In the genomic region with DNA sequence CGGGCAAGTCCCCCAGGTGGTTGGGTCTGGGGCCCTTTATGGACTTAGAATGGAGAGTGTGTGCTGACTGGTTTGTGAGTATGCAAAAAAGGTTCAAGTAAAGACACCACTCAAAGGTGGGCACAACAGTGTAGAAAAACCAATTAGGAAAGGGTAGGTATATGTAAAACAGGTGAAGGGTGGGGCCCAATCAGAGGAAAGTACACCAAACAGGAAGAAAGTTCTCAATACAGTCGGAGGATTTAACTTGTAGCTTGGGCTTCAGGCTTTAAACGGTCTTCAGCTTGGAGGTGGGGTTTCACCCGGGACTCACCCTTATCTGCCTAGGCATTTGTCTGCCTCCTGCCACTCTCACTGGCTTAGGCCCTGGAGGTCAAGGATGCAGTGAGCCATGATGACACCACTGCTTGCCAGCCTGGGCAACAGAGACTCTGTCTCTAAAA, we compare ENCODE assay signal across 1 cellular context.
TF ChIP-seq lines count a peak whose summit lies in the region.

No MANE protein-coding gene starts in this region.

TF ChIP-seq in K562, 482 proteins besides CTCF, POLR2A, EP300 and RAD21 (continued from another document):
- TF ChIP-seq, protein P1, sequence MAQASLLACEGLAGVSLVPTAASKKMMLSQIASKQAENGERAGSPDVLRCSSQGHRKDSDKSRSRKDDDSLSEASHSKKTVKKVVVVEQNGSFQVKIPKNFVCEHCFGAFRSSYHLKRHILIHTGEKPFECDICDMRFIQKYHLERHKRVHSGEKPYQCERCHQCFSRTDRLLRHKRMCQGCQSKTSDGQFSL (CRISPR knock-in tag; IDR thresholded peaks at IDR 0.05) = no peak
- TF ChIP-seq, protein P1 (tag; IDR thresholded peaks at IDR 0.05) = no peak
- no peak for TF ChIP-seq SMARCC2 (IDR thresholded peaks at IDR 0.05; ENCODE audit: low read depth)
- TF ChIP-seq, protein P2, sequence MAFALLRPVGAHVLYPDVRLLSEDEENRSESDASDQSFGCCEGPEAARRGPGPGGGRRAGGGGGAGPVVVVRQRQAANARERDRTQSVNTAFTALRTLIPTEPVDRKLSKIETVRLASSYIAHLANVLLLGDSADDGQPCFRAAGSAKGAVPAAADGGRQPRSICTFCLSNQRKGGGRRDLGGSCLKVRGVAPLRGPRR (CRISPR knock-in tag; IDR thresholded peaks at IDR 0.05) = no peak
- TF ChIP-seq SMARCA4 (IDR thresholded peaks at IDR 0.05) = peak; percentile 68
- TF ChIP-seq KLF13 (tag; IDR thresholded peaks at IDR 0.05; ENCODE audit: borderline replicate concordance, low read depth) = no peak
- TF ChIP-seq, protein P3, sequence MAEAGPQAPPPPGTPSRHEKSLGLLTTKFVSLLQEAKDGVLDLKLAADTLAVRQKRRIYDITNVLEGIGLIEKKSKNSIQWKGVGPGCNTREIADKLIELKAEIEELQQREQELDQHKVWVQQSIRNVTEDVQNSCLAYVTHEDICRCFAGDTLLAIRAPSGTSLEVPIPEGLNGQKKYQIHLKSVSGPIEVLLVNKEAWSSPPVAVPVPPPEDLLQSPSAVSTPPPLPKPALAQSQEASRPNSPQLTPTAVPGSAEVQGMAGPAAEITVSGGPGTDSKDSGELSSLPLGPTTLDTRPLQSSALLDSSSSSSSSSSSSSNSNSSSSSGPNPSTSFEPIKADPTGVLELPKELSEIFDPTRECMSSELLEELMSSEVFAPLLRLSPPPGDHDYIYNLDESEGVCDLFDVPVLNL (CRISPR knock-in tag; IDR thresholded peaks at IDR 0.05; ENCODE audit: low read depth) = no peak
- TF ChIP-seq ZC3H8 (IDR thresholded peaks at IDR 0.05) = no peak
- no peak for TF ChIP-seq PHB (CRISPR knock-in tag; IDR thresholded peaks at IDR 0.05)
- TF ChIP-seq, protein P4, sequence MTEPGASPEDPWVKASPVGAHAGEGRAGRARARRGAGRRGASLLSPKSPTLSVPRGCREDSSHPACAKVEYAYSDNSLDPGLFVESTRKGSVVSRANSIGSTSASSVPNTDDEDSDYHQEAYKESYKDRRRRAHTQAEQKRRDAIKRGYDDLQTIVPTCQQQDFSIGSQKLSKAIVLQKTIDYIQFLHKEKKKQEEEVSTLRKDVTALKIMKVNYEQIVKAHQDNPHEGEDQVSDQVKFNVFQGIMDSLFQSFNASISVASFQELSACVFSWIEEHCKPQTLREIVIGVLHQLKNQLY (CRISPR knock-in tag; conservative IDR thresholded peaks at IDR 0.05) = no peak
- TF ChIP-seq, protein P5, sequence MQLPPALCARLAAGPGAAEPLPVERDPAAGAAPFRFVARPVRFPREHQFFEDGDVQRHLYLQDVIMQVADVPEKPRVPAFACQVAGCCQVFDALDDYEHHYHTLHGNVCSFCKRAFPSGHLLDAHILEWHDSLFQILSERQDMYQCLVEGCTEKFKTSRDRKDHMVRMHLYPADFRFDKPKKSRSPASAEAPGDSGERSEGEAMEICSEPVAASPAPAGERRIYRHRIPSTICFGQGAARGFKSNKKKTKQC (CRISPR knock-in tag; IDR thresholded peaks at IDR 0.05) = no peak
- TF ChIP-seq CREM (IDR thresholded peaks at IDR 0.05; ENCODE audit: low read depth) = 0 out of 2 replicates have a peak, but pooled peaks have one; percentile 30
- no peak for TF ChIP-seq RBM34 (IDR thresholded peaks at IDR 0.05; ENCODE audit: borderline replicate concordance, insufficient read depth, low read length)
- no peak for TF ChIP-seq PHF8 (IDR thresholded peaks at IDR 0.05; ENCODE audit: borderline replicate concordance, low read length)
- TF ChIP-seq RBM22 (IDR thresholded peaks at IDR 0.05; ENCODE audit: low read depth, low read length, poor library complexity, severe bottlenecking) = no peak
- no peak for TF ChIP-seq ZNF263 (CRISPR knock-in tag; IDR thresholded peaks at IDR 0.05; ENCODE audit: borderline replicate concordance)
- TF ChIP-seq NONO (IDR thresholded peaks at IDR 0.05; ENCODE audit: low read depth in 2 of 2, low read length in 1 of 2) = no peak
- no peak for TF ChIP-seq NCOA6 (IDR thresholded peaks at IDR 0.05)
- no peak for TF ChIP-seq RFX1 (IDR thresholded peaks at IDR 0.05)
- no peak for TF ChIP-seq ZNF121 (CRISPR knock-in tag; conservative IDR thresholded peaks at IDR 0.05)
- no peak for TF ChIP-seq ZNF124 (CRISPR knock-in tag; IDR thresholded peaks at IDR 0.05)
- no peak for TF ChIP-seq STAT5A (IDR thresholded peaks at IDR 0.05; ENCODE audit: borderline replicate concordance, low read length)
- TF ChIP-seq ZNF586 (CRISPR knock-in tag; conservative IDR thresholded peaks at IDR 0.05) = no peak
- peak; percentile 60 for TF ChIP-seq POLR2AphosphoS5 (IDR thresholded peaks at IDR 0.05; ENCODE audit: control insufficient read depth, insufficient read depth, low read depth, low read length)
- TF ChIP-seq MEF2D (tag; conservative IDR thresholded peaks at IDR 0.05; ENCODE audit: low read depth) = peak; percentile 51; the same call in 1 of the 2 replicates
- TF ChIP-seq, protein P6, sequence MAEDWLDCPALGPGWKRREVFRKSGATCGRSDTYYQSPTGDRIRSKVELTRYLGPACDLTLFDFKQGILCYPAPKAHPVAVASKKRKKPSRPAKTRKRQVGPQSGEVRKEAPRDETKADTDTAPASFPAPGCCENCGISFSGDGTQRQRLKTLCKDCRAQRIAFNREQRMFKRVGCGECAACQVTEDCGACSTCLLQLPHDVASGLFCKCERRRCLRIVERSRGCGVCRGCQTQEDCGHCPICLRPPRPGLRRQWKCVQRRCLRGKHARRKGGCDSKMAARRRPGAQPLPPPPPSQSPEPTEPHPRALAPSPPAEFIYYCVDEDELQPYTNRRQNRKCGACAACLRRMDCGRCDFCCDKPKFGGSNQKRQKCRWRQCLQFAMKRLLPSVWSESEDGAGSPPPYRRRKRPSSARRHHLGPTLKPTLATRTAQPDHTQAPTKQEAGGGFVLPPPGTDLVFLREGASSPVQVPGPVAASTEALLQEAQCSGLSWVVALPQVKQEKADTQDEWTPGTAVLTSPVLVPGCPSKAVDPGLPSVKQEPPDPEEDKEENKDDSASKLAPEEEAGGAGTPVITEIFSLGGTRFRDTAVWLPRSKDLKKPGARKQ (CRISPR knock-in tag; IDR thresholded peaks at IDR 0.05) = no peak
- no peak for TF ChIP-seq CAMTA2 (CRISPR knock-in tag; conservative IDR thresholded peaks at IDR 0.05)
- TF ChIP-seq KLF10 (CRISPR knock-in tag; IDR thresholded peaks at IDR 0.05) = no peak
- no peak for TF ChIP-seq MCM3 (IDR thresholded peaks at IDR 0.05)
- TF ChIP-seq FUS (optimal IDR thresholded peaks at IDR 0.05; ENCODE audit: low read depth, low read length) = no peak
- no peak for TF ChIP-seq CEBPG (CRISPR knock-in tag; IDR thresholded peaks at IDR 0.05)
- no peak for TF ChIP-seq CEBPG (tag; conservative IDR thresholded peaks at IDR 0.05 in 1 of 2, IDR thresholded peaks at IDR 0.05 in 1 of 2)
- TF ChIP-seq BRCA1 (IDR thresholded peaks at IDR 0.05) = no peak
- no peak for TF ChIP-seq BRCA1 (CRISPR knock-in tag; IDR thresholded peaks at IDR 0.05)
